ENCODE assay signal across 24 cellular contexts in the genomic region with DNA sequence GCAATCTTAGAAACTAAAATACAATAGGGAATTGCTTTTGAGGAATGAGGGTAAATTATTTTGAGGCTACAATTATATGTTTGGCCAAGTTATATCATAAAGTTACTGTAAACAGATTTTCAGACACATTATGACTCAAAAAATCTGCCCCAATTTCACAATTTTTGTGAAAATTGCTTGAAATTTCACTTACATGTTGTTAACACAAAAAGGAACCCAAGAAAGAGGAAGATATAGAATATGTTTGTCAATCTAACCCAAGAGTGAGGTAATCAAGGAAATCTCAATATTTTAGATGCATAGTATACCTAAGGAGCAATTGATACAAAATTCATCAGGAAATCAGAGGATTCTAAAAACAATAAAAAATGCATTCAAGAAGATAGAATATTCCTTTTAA.
"Had no signal": no experiment of that assay in that cellular context is flagged by ENCODE, and none has a peak within 500 bp of the region (broad histone marks: within the 10 kb centered on the region; RNA-seq: fewer than 3 reads in every experiment).

No MANE protein-coding gene starts in this region.

- H3K9me3 ChIP-seq: breast epithelium, esophagus muscularis mucosa, left ventricle myocardium inferior, pancreas, psoas muscle, right atrium auricular region, tibial artery had no signal

- ATAC-seq: activated T-cell treated with anti-CD3 and anti-CD28 coated beads, Interleukin-2, amount 50 U/mL, for 72 hours; psoas muscle had no signal

- H3K4me1 Mint-ChIP-seq: central memory CD8-positive, alpha-beta T cell; nephron had no signal

- DNase-seq: activated CD4-positive, alpha-beta memory T cell treated with anti-CD3 and anti-CD28 coated beads, Interleukin-2, amount 10 ng/mL, durations not matched to agents 7 days and 5 days; activated CD4-positive, alpha-beta T cell treated with anti-CD3 and anti-CD28 coated beads for 48 hours; activated CD4-positive, CD25-positive, alpha-beta regulatory T cell; activated effector memory CD4-positive, alpha-beta T cell treated with Interleukin-2 at 50 U/mL for 16 hours; activated naive CD4-positive, alpha-beta T cell treated with anti-CD3 and anti-CD28 coated beads for 36 hours; activated naive CD8-positive, alpha-beta T cell treated with anti-CD3 and anti-CD28 coated beads, Interleukin-2, amount 10 ng/mL, durations not matched to agents 7 days and 5 days; activated T-cell treated with anti-CD3 and anti-CD28 coated beads, Interleukin-2, amount 50 U/mL, for 72 hours; amniotic stem cell; effector memory CD4-positive, alpha-beta T cell; hippocampal formation; kidney glomerular epithelial cell; left ventricle myocardium inferior; pancreas; psoas muscle; stimulated activated CD4-positive, alpha-beta T cell treated with anti-CD3 and anti-CD28 coated beads, Interleukin-4, amount 100 ng/mL, for 4 hours; substantia nigra; T-helper 9 cell; tibial artery had no signal

- H3K4me1 ChIP-seq: breast epithelium, esophagus muscularis mucosa, left ventricle myocardium inferior, pancreas, psoas muscle, right atrium auricular region, tibial artery had no signal

- H3K27me3 ChIP-seq: breast epithelium, pancreas, right atrium auricular region, tibial artery had no signal

- H3K36me3 ChIP-seq: breast epithelium, esophagus muscularis mucosa, left ventricle myocardium inferior, pancreas, right atrium auricular region, tibial artery had no signal

- H3K27ac ChIP-seq: breast epithelium, esophagus muscularis mucosa, left ventricle myocardium inferior, pancreas, psoas muscle, right atrium auricular region, tibial artery had no signal

- H3K4me3 ChIP-seq: breast epithelium, esophagus muscularis mucosa, left ventricle myocardium inferior, pancreas, psoas muscle, right atrium auricular region, tibial artery had no signal

- H3K9me3 Mint-ChIP-seq: activated naive CD4-positive, alpha-beta T cell treated with anti-CD3 and anti-CD28 coated beads for 36 hours; central memory CD8-positive, alpha-beta T cell; nephron had no signal

- H3K4me3 Mint-ChIP-seq: activated CD4-positive, alpha-beta memory T cell treated with anti-CD3 and anti-CD28 coated beads, Interleukin-2, amount 10 ng/mL, durations not matched to agents 7 days and 5 days; activated naive CD4-positive, alpha-beta T cell treated with anti-CD3 and anti-CD28 coated beads for 36 hours; activated naive CD8-positive, alpha-beta T cell treated with anti-CD3 and anti-CD28 coated beads, Interleukin-2, amount 10 ng/mL, durations not matched to agents 7 days and 5 days; activated T-cell treated with anti-CD3 and anti-CD28 coated beads, Interleukin-2, amount 50 U/mL, for 72 hours; central memory CD8-positive, alpha-beta T cell; nephron; stimulated activated naive CD8-positive, alpha-beta T cell treated with anti-CD3 and anti-CD28 coated beads, Interleukin-15, Interleukin-2, amounts not matched to agents 100 ng/mL and 50 ng/mL, for 24 hours had no signal

- H3K27ac Mint-ChIP-seq: activated CD4-positive, alpha-beta memory T cell treated with anti-CD3 and anti-CD28 coated beads, Interleukin-2, amount 10 ng/mL, durations not matched to agents 7 days and 5 days; activated naive CD4-positive, alpha-beta T cell treated with anti-CD3 and anti-CD28 coated beads for 36 hours; activated naive CD8-positive, alpha-beta T cell treated with anti-CD3 and anti-CD28 coated beads, Interleukin-2, amount 10 ng/mL, durations not matched to agents 7 days and 5 days; activated T-cell treated with anti-CD3 and anti-CD28 coated beads, Interleukin-2, amount 50 U/mL, for 72 hours; nephron; stimulated activated naive CD8-positive, alpha-beta T cell treated with anti-CD3 and anti-CD28 coated beads, Interleukin-15, Interleukin-2, amounts not matched to agents 100 ng/mL and 50 ng/mL, for 24 hours had no signal
